Comparison of ENCODE assay signal across 15 cellular contexts in genomic region chrY:3016594-3016993, GRCh38.
"Had no signal": no experiment of that assay in that cellular context is flagged by ENCODE, and none has a peak within 500 bp of the region (broad histone marks: within the 10 kb centered on the region; RNA-seq: fewer than 3 reads in every experiment).

No MANE protein-coding gene starts in this region.

- DNase-seq: activated CD4-positive, alpha-beta T cell treated with anti-CD3 and anti-CD28 coated beads for 1 hour; activated CD4-positive, alpha-beta T cell treated with anti-CD3 and anti-CD28 coated beads, Interleukin-2, amount 50 U/mL, for 48 hours; activated effector memory CD4-positive, alpha-beta T cell treated with Interleukin-2 at 50 U/mL for 16 hours; adrenal gland; dorsolateral prefrontal cortex; erythroblast; gastrocnemius medialis; heart right ventricle; ovary; spleen; stimulated activated CD4-positive, alpha-beta T cell treated with anti-CD3 and anti-CD28 coated beads, Interleukin-2, amount 100 ng/mL, for 24 hours; T-helper 2 cell had no signal

- H3K4me3 Mint-ChIP-seq: activated naive CD4-positive, alpha-beta T cell treated with anti-CD3 and anti-CD28 coated beads, Interleukin-2, amount 50 U/mL, for 24 hours; mesothelial cell of epicardium had no signal

- H3K9me3 Mint-ChIP-seq: activated naive CD4-positive, alpha-beta T cell treated with anti-CD3 and anti-CD28 coated beads, Interleukin-2, amount 50 U/mL, for 24 hours; mesothelial cell of epicardium had no signal

- ATAC-seq: gastrocnemius medialis, heart right ventricle, sciatic nerve had no signal

- H3K4me1 Mint-ChIP-seq: mesothelial cell of epicardium had no signal

- H3K27me3 Mint-ChIP-seq: activated naive CD4-positive, alpha-beta T cell treated with anti-CD3 and anti-CD28 coated beads, Interleukin-2, amount 50 U/mL, for 24 hours had no signal

- H3K36me3 Mint-ChIP-seq: mesothelial cell of epicardium had no signal

- H3K27ac Mint-ChIP-seq: mesothelial cell of epicardium had no signal
